23 cellular contexts compared by ENCODE assay signal in genomic region chr1:212192261-212192998, GRCh38.
"Had no signal": no experiment of that assay in that cellular context is flagged by ENCODE, and none has a peak within 500 bp of the region (broad histone marks: within the 10 kb centered on the region; RNA-seq: fewer than 3 reads in every experiment).

No MANE protein-coding gene starts in this region.

- H3K27me3 ChIP-seq: dorsolateral prefrontal cortex, esophagus muscularis mucosa, foreskin keratinocyte, gastroesophageal sphincter, heart left ventricle, hepatocyte, left lung had no signal

- H3K4me2 ChIP-seq: hepatocyte had no signal

- FAIRE-seq: colon, frontal cortex, kidney had no signal

- H3K9me3 ChIP-seq: gastroesophageal sphincter, left lung, mucosa of descending colon had no signal

- H3K27ac ChIP-seq: coronary artery, dorsolateral prefrontal cortex, esophagus muscularis mucosa, foreskin keratinocyte, gastroesophageal sphincter, heart left ventricle, hepatocyte, left lung, lower lobe of right lung had no signal

- H2AFZ ChIP-seq: hepatocyte had no signal

- ATAC-seq: foreskin keratinocyte, gastroesophageal sphincter, heart left ventricle, left lung, left ventricle myocardium superior, lower lobe of right lung, mucosa of descending colon had no signal

- H3K79me2 ChIP-seq: hepatocyte had no signal

- H3K4me3 ChIP-seq: coronary artery, dorsolateral prefrontal cortex, esophagus muscularis mucosa, gastroesophageal sphincter, heart left ventricle, hepatocyte, left lung, lower lobe of right lung, mucosa of descending colon had no signal

- H3K4me1 ChIP-seq: gastroesophageal sphincter had no signal

- H3K36me3 ChIP-seq: esophagus muscularis mucosa, gastroesophageal sphincter, heart left ventricle, left lung, lower lobe of right lung had no signal

- DNase-seq: dermis blood vessel endothelial cell; dorsolateral prefrontal cortex; effector CD4-positive, alpha-beta T cell; effector memory CD4-positive, alpha-beta T cell; heart left ventricle; hypothalamus; immature natural killer cell; islet precursor cell; kidney; kidney glomerular epithelial cell; left lung; left ventricle myocardium superior; lower lobe of right lung; mesenchymal stem cell; mucosa of descending colon; naive B cell had no signal
